ENCODE assay signal across 1 cellular context in the genomic region with DNA sequence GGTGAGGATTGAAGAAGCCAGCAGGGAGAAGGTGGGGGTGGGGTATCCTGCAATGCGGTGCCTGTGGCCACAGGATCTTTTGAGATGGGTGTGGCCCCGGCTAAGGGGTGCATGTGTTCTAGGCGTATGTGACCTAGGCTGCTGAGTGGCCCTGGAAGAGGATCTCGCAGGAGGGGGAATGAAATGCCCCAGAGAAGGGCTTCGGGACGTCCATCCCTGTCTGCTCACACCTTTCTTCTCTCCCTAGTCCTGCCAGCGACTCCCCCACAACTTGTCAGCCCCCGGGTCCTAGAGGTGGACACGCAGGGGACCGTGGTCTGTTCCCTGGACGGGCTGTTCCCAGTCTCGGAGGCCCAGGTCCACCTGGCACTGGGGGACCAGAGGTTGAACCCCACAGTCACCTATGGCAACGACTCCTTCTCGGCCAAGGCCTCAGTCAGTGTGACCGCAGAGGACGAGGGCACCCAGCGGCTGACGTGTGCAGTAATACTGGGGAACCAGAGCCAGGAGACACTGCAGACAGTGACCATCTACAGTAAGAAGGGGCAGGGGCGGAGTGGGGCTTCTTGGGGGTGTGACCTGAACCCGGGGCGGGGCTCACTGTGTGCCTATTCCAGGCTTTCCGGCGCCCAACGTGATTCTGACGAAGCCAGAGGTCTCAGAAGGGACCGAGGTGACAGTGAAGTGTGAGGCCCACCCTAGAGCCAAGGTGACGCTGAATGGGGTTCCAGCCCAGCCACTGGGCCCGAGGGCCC.
TF ChIP-seq lines count a peak whose summit lies in the region.

No MANE protein-coding gene starts in this region.

TF ChIP-seq in HepG2, 621 proteins besides CTCF, POLR2A, EP300 and RAD21:
- TF ChIP-seq BCL6 (CRISPR knock-in tag; IDR thresholded peaks at IDR 0.05) (no peak), NR1H2 (CRISPR knock-in tag; IDR thresholded peaks at IDR 0.05; ENCODE audit: borderline replicate concordance, low read depth) (no peak), JDP2 (CRISPR knock-in tag; IDR thresholded peaks at IDR 0.05; ENCODE audit: borderline replicate concordance) (no peak), AGO2 (optimal IDR thresholded peaks at IDR 0.05; ENCODE audit: low read depth, low read length) (peak; percentile 5), RBFOX2 (IDR thresholded peaks at IDR 0.05; ENCODE audit: low read depth, low read length) (0 out of 2 replicates have a peak, but pooled peaks have one; percentile 31), ZSCAN21 (CRISPR knock-in tag; IDR thresholded peaks at IDR 0.05; ENCODE audit: borderline replicate concordance) (no peak), IRF1 (CRISPR knock-in tag; IDR thresholded peaks at IDR 0.05; ENCODE audit: low read depth) (no peak)
